18 cellular contexts compared by ENCODE assay signal in genomic region chr16:69814078-69814477, GRCh38. TPM values are rescaled to one million over a fixed set of nuclear protein-coding genes. Genes with fewer than 3 reads are reported as not detected.
DNase-seq lines count a peak whose midpoint lies in the region; ATAC-seq and TF ChIP-seq lines count a peak whose summit lies in the region.
"Had no signal": no experiment of that assay in that cellular context is flagged by ENCODE, and none has a peak within 500 bp of the region (broad histone marks: within the 10 kb centered on the region; RNA-seq: fewer than 3 reads in every experiment).

No MANE protein-coding gene starts in this region.

- no peaks in the 10 kb centered on the region; the same call in 1 of the 2 replicates for H3K79me2 ChIP-seq in GM23338 (replicated peaks; ENCODE audit: insufficient read depth)

- POLR2A ChIA-PET in activated CD4-positive, alpha-beta memory T cell treated with anti-CD3 and anti-CD28 coated beads for 36 hours (lab: Charles Lee): no interaction called here

- intact Hi-C loops in activated CD4-positive, alpha-beta memory T cell treated with anti-CD3 and anti-CD28 coated beads for 36 hours (cut with micrococcal nuclease): no loop called here

- H3K9me3 Mint-ChIP-seq in GM23338 (peaks cover 2% of the 10 kb centered on the region; the same call in 1 of the 3 replicates), osteocyte (ENCODE audit: unreplicated experiment) (no peaks in the 10 kb centered on the region)
- H3K9me3 Mint-ChIP-seq in stimulated activated naive B cell treated with anti-CD40 and anti-IgM and Interleukin-4, amounts not matched to agents 10 μg/mL and 1 μg/mL and 100 μg/mL, for 72 hours: peaks cover 0 to 2% of the 10 kb centered on the region in 2 donors
- no peaks in the 10 kb centered on the region for H3K9me3 Mint-ChIP-seq in activated CD4-positive, alpha-beta memory T cell treated with anti-CD3 and anti-CD28 coated beads for 36 hours

- H3K27me3 ChIP-seq in GM23338 (ENCODE audit: insufficient read depth) (no peaks in the 10 kb centered on the region), stomach smooth muscle (ENCODE audit: control insufficient read depth in 1 of 2, insufficient read depth in 2 of 2, low read length in 2 of 2) (no peaks in the 10 kb centered on the region)
- H3K27me3 ChIP-seq: BE2C had no signal

- no peak overlapping the region for H2AFZ ChIP-seq in GM23338

- H3K9me3 ChIP-seq in stomach smooth muscle (ENCODE audit: control insufficient read depth in 2 of 2, low read length in 2 of 2): no peaks in the 10 kb centered on the region
- H3K9me3 ChIP-seq: BE2C, HAP-1 had no signal

- H3K36me3 Mint-ChIP-seq in GM23338 (ENCODE audit: low read depth) (peaks cover 11% of the 10 kb centered on the region; the same call in 2 of the 3 replicates), osteocyte (ENCODE audit: unreplicated experiment) (peaks cover 17% of the 10 kb centered on the region)
- peaks cover 43 to 47% of the 10 kb centered on the region in 2 donors for H3K36me3 Mint-ChIP-seq in stimulated activated naive B cell treated with anti-CD40 and anti-IgM and Interleukin-4, amounts not matched to agents 10 μg/mL and 1 μg/mL and 100 μg/mL, for 72 hours
- H3K36me3 Mint-ChIP-seq in activated CD4-positive, alpha-beta memory T cell treated with anti-CD3 and anti-CD28 coated beads for 36 hours: peaks cover 23% of the 10 kb centered on the region

- H4K20me1 ChIP-seq in GM23338 (replicated peaks; ENCODE audit: insufficient read depth): no peaks in the 10 kb centered on the region

- H3K27ac ChIP-seq in GM23338 (ENCODE audit: low read depth) (no peak overlapping the region), VCaP (peak overlapping the region; percentile 41), stomach smooth muscle (ENCODE audit: low read length) (peak overlapping the region; percentile 31)
- H3K27ac ChIP-seq: C4-2B had no signal

- peaks cover 8% of the 10 kb centered on the region for H3K4me1 Mint-ChIP-seq in GM23338
- H3K4me1 Mint-ChIP-seq in osteocyte (ENCODE audit: unreplicated experiment): peaks cover 7% of the 10 kb centered on the region
- H3K4me1 Mint-ChIP-seq in stimulated activated naive B cell treated with anti-CD40 and anti-IgM and Interleukin-4, amounts not matched to agents 10 μg/mL and 1 μg/mL and 100 μg/mL, for 72 hours: peaks cover 6 to 9% of the 10 kb centered on the region in 2 donors
- no peaks in the 10 kb centered on the region for H3K4me1 Mint-ChIP-seq in activated CD4-positive, alpha-beta memory T cell treated with anti-CD3 and anti-CD28 coated beads for 36 hours (ENCODE audit: low read depth)

- CTCF ChIA-PET in activated CD4-positive, alpha-beta memory T cell treated with anti-CD3 and anti-CD28 coated beads for 36 hours (lab: Charles Lee): no interaction called here

- DNase-seq in GM23338 (ENCODE audit: low spot score) (no peak), osteocyte (ENCODE audit: extremely low spot score, unreplicated experiment) (no peak)
- no peak for DNase-seq in stimulated activated naive B cell treated with anti-CD40 and anti-IgM and Interleukin-4, amounts not matched to agents 10 μg/mL and 1 μg/mL and 100 μg/mL, for 72 hours
- DNase-seq in activated CD4-positive, alpha-beta memory T cell treated with anti-CD3 and anti-CD28 coated beads for 36 hours: no peak
- DNase-seq: BE2C; CD4-positive, alpha-beta memory T cell; DMS153; DND-41; GF-D8; GOT3; KG1 had no signal

- H3K4me2 ChIP-seq in GM23338: no peak overlapping the region

- H3K9me2 ChIP-seq in GM23338 (ENCODE audit: insufficient read depth): no peaks in the 10 kb centered on the region

- TF ChIP-seq CTCF in GM23338 (conservative IDR thresholded peaks at IDR 0.05; ENCODE audit: low read depth in 2 of 2) (no peak), VCaP (conservative IDR thresholded peaks at IDR 0.05) (no peak), osteocyte (IDR thresholded peaks at IDR 0.05) (no peak)

- H3K9ac ChIP-seq in stomach smooth muscle (ENCODE audit: low read length in 2 of 2): no peak overlapping the region

- H3K4me3 ChIP-seq in GM23338 (no peak overlapping the region), stomach smooth muscle (ENCODE audit: low read length in 2 of 2) (no peak overlapping the region)
- H3K4me3 ChIP-seq: HAP-1 had no signal

- H3K27ac Mint-ChIP-seq in GM23338 (peak overlapping the region; percentile 16; the same call in 1 of the 2 replicates), osteocyte (ENCODE audit: unreplicated experiment) (peak overlapping the region; percentile 21)
- no peak overlapping the region for H3K27ac Mint-ChIP-seq in stimulated activated naive B cell treated with anti-CD40 and anti-IgM and Interleukin-4, amounts not matched to agents 10 μg/mL and 1 μg/mL and 100 μg/mL, for 72 hours
- H3K27ac Mint-ChIP-seq in activated CD4-positive, alpha-beta memory T cell treated with anti-CD3 and anti-CD28 coated beads for 36 hours: no peak overlapping the region
- H3K27ac Mint-ChIP-seq: IgD-negative memory B cell had no signal

- H3K27me3 Mint-ChIP-seq in GM23338 (ENCODE audit: insufficient read depth, low read depth, poor library complexity) (peaks cover 7% of the 10 kb centered on the region), osteocyte (ENCODE audit: unreplicated experiment) (no peaks in the 10 kb centered on the region)
- H3K27me3 Mint-ChIP-seq in stimulated activated naive B cell treated with anti-CD40 and anti-IgM and Interleukin-4, amounts not matched to agents 10 μg/mL and 1 μg/mL and 100 μg/mL, for 72 hours: no peaks in the 10 kb centered on the region
- H3K27me3 Mint-ChIP-seq in activated CD4-positive, alpha-beta memory T cell treated with anti-CD3 and anti-CD28 coated beads for 36 hours: no peaks in the 10 kb centered on the region
- H3K27me3 Mint-ChIP-seq: CD4-positive, alpha-beta memory T cell; IgD-negative memory B cell had no signal

- H3K36me3 ChIP-seq in GM23338 (ENCODE audit: insufficient read depth) (no peaks in the 10 kb centered on the region), stomach smooth muscle (ENCODE audit: control insufficient read depth in 2 of 2, insufficient read depth in 2 of 2, low read length in 2 of 2) (peaks cover 0 to 2% of the 10 kb centered on the region in 2 donors)
- H3K36me3 ChIP-seq: BE2C, HAP-1 had no signal

- no peaks in the 10 kb centered on the region for H3F3A ChIP-seq in GM23338 (replicated peaks; ENCODE audit: low read depth)

- H3K4me1 ChIP-seq in GM23338 (ENCODE audit: insufficient read depth) (peaks cover 7% of the 10 kb centered on the region; the same call in 1 of the 2 replicates), stomach smooth muscle (ENCODE audit: control insufficient read depth, insufficient read depth, low read length) (peaks cover 2% of the 10 kb centered on the region)
- H3K4me1 ChIP-seq: BE2C, HAP-1 had no signal

- ATAC-seq in GM23338 (no peak), HG03039 (IDR thresholded peaks at IDR 0.05; ENCODE audit: unreplicated experiment) (no peak), GM21619 (IDR thresholded peaks at IDR 0.05; ENCODE audit: unreplicated experiment) (no peak)
- no peak for ATAC-seq in stimulated activated naive B cell treated with anti-CD40 and anti-IgM and Interleukin-4, amounts not matched to agents 10 μg/mL and 1 μg/mL and 100 μg/mL, for 72 hours (replicated peaks)

- no peak overlapping the region for H3K4me3 Mint-ChIP-seq in GM23338
- no peak overlapping the region for H3K4me3 Mint-ChIP-seq in osteocyte (ENCODE audit: unreplicated experiment)
- no peak overlapping the region for H3K4me3 Mint-ChIP-seq in stimulated activated naive B cell treated with anti-CD40 and anti-IgM and Interleukin-4, amounts not matched to agents 10 μg/mL and 1 μg/mL and 100 μg/mL, for 72 hours
- no peak overlapping the region for H3K4me3 Mint-ChIP-seq in activated CD4-positive, alpha-beta memory T cell treated with anti-CD3 and anti-CD28 coated beads for 36 hours
- H3K4me3 Mint-ChIP-seq: CD4-positive, alpha-beta memory T cell; IgD-negative memory B cell had no signal

TF ChIP-seq in GM23338, 12 proteins besides CTCF, POLR2A, EP300 and RAD21:
- no peak for TF ChIP-seq EZH2 (IDR thresholded peaks at IDR 0.05; ENCODE audit: low read depth, unreplicated experiment)
- no peak for TF ChIP-seq JUNB (IDR thresholded peaks at IDR 0.05; ENCODE audit: unreplicated experiment)

RNA-seq across cellular contexts. Expression of gene WWP2, which starts 51.9 kb away (rescaled TPM):
- total RNA-seq in GM23338 (2014; rRNA removed; shearing (Covaris generic)): 29.2 and 35.5 TPM in 2 replicates
- 11.6 and 12.3 TPM in 2 replicates for polyA plus RNA-seq in GM23338 (2016; fragmentation: Nextera tagmentation; extraction: Ambion mirVana)
- 36.2 and 38.2 TPM in 2 replicates for total RNA-seq in osteocyte
- 10 to 100 TPM; 35.8 to 39.5 TPM for total RNA-seq in activated CD4-positive, alpha-beta memory T cell treated with anti-CD3 and anti-CD28 coated beads for 36 hours

RNA-seq across cellular contexts. Expression of gene NOB1, which starts 59.4 kb away (rescaled TPM):
- 41.4 and 44.1 TPM in 2 replicates for total RNA-seq in GM23338 (2014; rRNA removed; shearing (Covaris generic))
- polyA plus RNA-seq in GM23338 (2016; fragmentation: Nextera tagmentation; extraction: Ambion mirVana): 54.1 and 56.6 TPM in 2 replicates
- 41.9 and 43.3 TPM in 2 replicates for total RNA-seq in osteocyte
- total RNA-seq in activated CD4-positive, alpha-beta memory T cell treated with anti-CD3 and anti-CD28 coated beads for 36 hours: 10 to 100 TPM; 92.4 to 95.2 TPM

Comparison
In these comparisons a context has a peak if more than half of its experiments do, and no peak if none do; other contexts are left out.
1. H3K27ac Mint-ChIP-seq: peak in GM23338 (single experiment) and osteocyte (single experiment); none in stimulated activated naive B cell treated with anti-CD40 and anti-IgM and Interleukin-4, amounts not matched to agents 10 μg/mL and 1 μg/mL and 100 μg/mL, for 72 hours (single experiment) and activated CD4-positive, alpha-beta memory T cell treated with anti-CD3 and anti-CD28 coated beads for 36 hours (single experiment).